Comparison of ENCODE assay signal across 9 cellular contexts in genomic region chr19:12789098-12789903, GRCh38. TPM values are rescaled to one million over a fixed set of nuclear protein-coding genes. Genes with fewer than 3 reads are reported as not detected.
DNase-seq lines count a peak whose midpoint lies in the region; ATAC-seq and TF ChIP-seq lines count a peak whose summit lies in the region.
"Had no signal": no experiment of that assay in that cellular context is flagged by ENCODE, and none has a peak within 500 bp of the region (broad histone marks: within the 10 kb centered on the region; RNA-seq: fewer than 3 reads in every experiment).

No MANE protein-coding gene starts in this region.

- no peaks in the 10 kb centered on the region for H3K9me3 Mint-ChIP-seq in activated CD8-positive, alpha-beta T cell treated with anti-CD3 and anti-CD28 coated beads, Interleukin-2, amount 10 ng/mL, durations not matched to agents 7 days and 5 days (ENCODE audit: insufficient read depth)

- peaks cover 12% of the 10 kb centered on the region for H3K36me3 Mint-ChIP-seq in activated CD8-positive, alpha-beta T cell treated with anti-CD3 and anti-CD28 coated beads, Interleukin-2, amount 10 ng/mL, durations not matched to agents 7 days and 5 days (ENCODE audit: low read depth)

- H3K4me3 ChIP-seq in BE2C (ENCODE audit: low read depth, low read length) (peak overlapping the region; percentile 89), right cardiac atrium (ENCODE audit: low read length) (peak overlapping the region; percentile 49), skeletal muscle cell (ENCODE audit: low read depth, low read length) (peak overlapping the region; percentile 90)

- H3K36me3 ChIP-seq in BE2C = no peaks in the 10 kb centered on the region; the same call in 1 of the 2 replicates

- no peaks in the 10 kb centered on the region for H3K9me3 ChIP-seq in BE2C
- H3K9me3 ChIP-seq in right cardiac atrium (ENCODE audit: control insufficient read depth, low read length) = no peaks in the 10 kb centered on the region

- TF ChIP-seq CTCF in BE2C (IDR thresholded peaks at IDR 0.05; ENCODE audit: low read depth, low read length) = no peak

- peaks cover 28% of the 10 kb centered on the region for H3K4me1 Mint-ChIP-seq in activated CD8-positive, alpha-beta T cell treated with anti-CD3 and anti-CD28 coated beads, Interleukin-2, amount 10 ng/mL, durations not matched to agents 7 days and 5 days (ENCODE audit: low read depth)

- POLR2A ChIA-PET in activated CD8-positive, alpha-beta T cell treated with anti-CD3 and anti-CD28 coated beads, Interleukin-2, amount 10 ng/mL, durations not matched to agents 7 days and 5 days (lab: Charles Lee) = interaction anchor here (1.0 to 2.9 kb wide), 3 partner anchors 11 to 366 kb away, joined by 3 to 20 read pairs (median 3); no protein-coding TSS in a partner anchor

- H3K27me3 Mint-ChIP-seq in activated CD8-positive, alpha-beta T cell treated with anti-CD3 and anti-CD28 coated beads, Interleukin-2, amount 10 ng/mL, durations not matched to agents 7 days and 5 days (ENCODE audit: low read depth) = no peaks in the 10 kb centered on the region

- peak; percentile 47 for DNase-seq in BE2C
- DNase-seq in activated CD8-positive, alpha-beta T cell treated with anti-CD3 and anti-CD28 coated beads, Interleukin-2, amount 10 ng/mL, durations not matched to agents 7 days and 5 days = no peak
- no peak for DNase-seq in right cardiac atrium
- no peak for DNase-seq in skeletal muscle cell (ENCODE audit: low read depth)
- DNase-seq in posterior cingulate gyrus = no peak

- 2% methylated on average over 46 of the region's 46 CpGs for WGBS in right cardiac atrium

- H3K27me3 ChIP-seq in BE2C = no peaks in the 10 kb centered on the region
- no peaks in the 10 kb centered on the region for H3K27me3 ChIP-seq in right cardiac atrium (ENCODE audit: control insufficient read depth, insufficient read depth)

- CTCF ChIA-PET in activated CD8-positive, alpha-beta T cell treated with anti-CD3 and anti-CD28 coated beads, Interleukin-2, amount 10 ng/mL, durations not matched to agents 7 days and 5 days (lab: Charles Lee) = interaction anchor here (0.9 to 3.4 kb wide), 3 partner anchors 11 to 29 kb away, joined by 3 to 31 read pairs (median 5); no protein-coding TSS in a partner anchor

- ATAC-seq in GM19043 (IDR thresholded peaks at IDR 0.05; ENCODE audit: low read depth, unreplicated experiment) = peak; percentile 1
- ATAC-seq in activated CD8-positive, alpha-beta T cell treated with anti-CD3 and anti-CD28 coated beads, Interleukin-2, amount 10 ng/mL, durations not matched to agents 7 days and 5 days = no peak
- ATAC-seq in right cardiac atrium = no peak
- no peak for ATAC-seq in HG03280 (IDR thresholded peaks at IDR 0.05; ENCODE audit: unreplicated experiment)
- ATAC-seq in GM21528 (IDR thresholded peaks at IDR 0.05; ENCODE audit: low FRiP score, unreplicated experiment) = no peak

- peak overlapping the region; percentile 91 for H3K27ac Mint-ChIP-seq in activated CD8-positive, alpha-beta T cell treated with anti-CD3 and anti-CD28 coated beads, Interleukin-2, amount 10 ng/mL, durations not matched to agents 7 days and 5 days

- intact Hi-C loops in right cardiac atrium (cut with DNase I) (no loop called here), posterior cingulate gyrus (cut with DNase I) (no loop called here)

- H3K27ac ChIP-seq in right cardiac atrium (ENCODE audit: low read length) = peak overlapping the region; percentile 98

- peaks cover 37% of the 10 kb centered on the region for H3K4me1 ChIP-seq in BE2C
- H3K4me1 ChIP-seq in right cardiac atrium (ENCODE audit: control insufficient read depth, insufficient read depth, low read length) = peaks cover 4% of the 10 kb centered on the region

- peak overlapping the region; percentile 92 for H3K4me3 Mint-ChIP-seq in activated CD8-positive, alpha-beta T cell treated with anti-CD3 and anti-CD28 coated beads, Interleukin-2, amount 10 ng/mL, durations not matched to agents 7 days and 5 days

RNA-seq across cellular contexts. Expression of gene JUNB, which starts 2.0 kb away (rescaled TPM):
- polyA plus RNA-seq in BE2C (2012; ENCODE audit: insufficient read depth, insufficient read length, low read depth) = 179 TPM
- 10 to 100 TPM; 90.4 to 92.9 TPM for total RNA-seq in activated CD8-positive, alpha-beta T cell treated with anti-CD3 and anti-CD28 coated beads, Interleukin-2, amount 10 ng/mL, durations not matched to agents 7 days and 5 days
- total RNA-seq in right cardiac atrium = 100 to 1,000 TPM in 1 of 4 donors, 10 to 100 TPM in 3; 29.9 to 209 (median 51.9) TPM
- 156 TPM for polyA plus RNA-seq in right cardiac atrium

RNA-seq across cellular contexts. Expression of gene PRDX2, which starts 12.3 kb away (rescaled TPM):
- polyA plus RNA-seq in BE2C (2012; ENCODE audit: insufficient read depth, insufficient read length, low read depth) = 872 TPM
- total RNA-seq in activated CD8-positive, alpha-beta T cell treated with anti-CD3 and anti-CD28 coated beads, Interleukin-2, amount 10 ng/mL, durations not matched to agents 7 days and 5 days = 100 to 1,000 TPM; 250 to 267 TPM
- 100 to 1,000 TPM; 595 to 772 (median 666) TPM for total RNA-seq in right cardiac atrium
- 834 TPM for polyA plus RNA-seq in right cardiac atrium

RNA-seq across cellular contexts. Expression of gene THSD8, which starts 12.6 kb away (rescaled TPM):
- polyA plus RNA-seq in BE2C (2012; ENCODE audit: insufficient read depth, insufficient read length, low read depth) = 12.4 TPM
- 10 to 100 TPM; 17.7 to 30.9 TPM for total RNA-seq in activated CD8-positive, alpha-beta T cell treated with anti-CD3 and anti-CD28 coated beads, Interleukin-2, amount 10 ng/mL, durations not matched to agents 7 days and 5 days
- 1 to 10 TPM; 2.2 to 3.6 (median 3.0) TPM for total RNA-seq in right cardiac atrium
- polyA plus RNA-seq in right cardiac atrium = 2.5 TPM
- total RNA-seq: RPMI7951 had no signal

RNA-seq across cellular contexts. Expression of gene HOOK2, which starts 13.9 kb away (rescaled TPM):
- 21.0 TPM for polyA plus RNA-seq in BE2C (2012; ENCODE audit: insufficient read depth, insufficient read length, low read depth)
- total RNA-seq in activated CD8-positive, alpha-beta T cell treated with anti-CD3 and anti-CD28 coated beads, Interleukin-2, amount 10 ng/mL, durations not matched to agents 7 days and 5 days = 10 to 100 TPM; 14.4 to 16.9 TPM
- total RNA-seq in right cardiac atrium = 10 to 100 TPM in 2 of 4 donors, 1 to 10 TPM in 2; 9.3 to 22.9 (median 13.4) TPM
- polyA plus RNA-seq in right cardiac atrium = 18.0 TPM

RNA-seq across cellular contexts. Expression of gene RNASEH2A, which starts 17.1 kb away (rescaled TPM):
- polyA plus RNA-seq in BE2C (2012; ENCODE audit: insufficient read depth, insufficient read length, low read depth) = 50.9 TPM
- 10 to 100 TPM; 49.2 to 64.0 TPM for total RNA-seq in activated CD8-positive, alpha-beta T cell treated with anti-CD3 and anti-CD28 coated beads, Interleukin-2, amount 10 ng/mL, durations not matched to agents 7 days and 5 days
- total RNA-seq in right cardiac atrium = 1 to 10 TPM; 2.6 to 4.6 (median 3.7) TPM
- polyA plus RNA-seq in right cardiac atrium = 3.5 TPM

Comparison
In these comparisons a context has a peak if more than half of its experiments do, and no peak if none do; other contexts are left out.
1. RNA of gene THSD8, which starts 12.6 kb away (total RNA-seq): 17.7 to 30.9 TPM in activated CD8-positive, alpha-beta T cell treated with anti-CD3 and anti-CD28 coated beads, Interleukin-2, amount 10 ng/mL, durations not matched to agents 7 days and 5 days; 2.2 to 3.6 TPM in right cardiac atrium; every median in the first group is over 4 times any median in the second.
2. Peak in every context shown above with its lines, with median percentiles within 50 percentile points of each other: H3K4me3 ChIP-seq.